9 cellular contexts compared by ENCODE assay signal in the genomic region with DNA sequence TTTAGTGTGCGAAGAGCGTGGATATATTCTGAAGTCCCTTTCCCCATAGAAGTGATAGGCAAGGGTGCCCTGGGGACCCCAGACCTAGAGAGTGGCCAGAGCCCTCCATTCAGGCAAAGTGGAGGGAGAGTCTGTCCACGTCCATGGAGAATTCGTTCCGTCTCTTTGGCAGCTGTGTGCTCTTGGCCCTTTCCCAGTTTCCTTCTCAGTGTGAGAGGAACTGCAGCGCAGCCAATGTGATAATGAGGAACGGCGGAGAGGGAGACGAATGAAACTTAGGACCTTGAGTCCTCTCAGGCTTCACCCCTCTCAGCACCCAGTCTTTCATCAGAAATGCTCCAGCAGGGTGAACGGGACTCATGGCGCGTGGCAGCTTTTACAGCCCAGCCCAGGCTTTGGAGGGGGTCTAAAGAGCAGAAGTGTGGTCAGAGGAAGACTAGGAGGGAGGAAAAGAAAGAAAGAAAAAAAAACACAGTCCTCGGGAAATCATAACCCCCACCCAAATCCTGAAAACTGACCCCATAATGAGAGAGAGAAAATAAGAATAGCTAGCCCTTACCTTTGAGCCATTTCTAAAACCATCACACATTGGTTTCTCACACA.
DNase-seq lines count a peak whose midpoint lies in the region; ATAC-seq, FAIRE-seq and TF ChIP-seq lines count a peak whose summit lies in the region.
"Had no signal": no experiment of that assay in that cellular context is flagged by ENCODE, and none has a peak within 500 bp of the region (broad histone marks: within the 10 kb centered on the region; RNA-seq: fewer than 3 reads in every experiment).

No MANE protein-coding gene starts in this region.

- peak overlapping the region; percentile 45; the same call in 1 of the 3 replicates for H2BK15ac ChIP-seq in IMR-90 (ENCODE audit: low read depth, low read length)

- no peak for TF ChIP-seq POLR2A in IMR-90 (IDR thresholded peaks at IDR 0.05; ENCODE audit: low read depth, low read length)

- in situ Hi-C loops in IMR-90 (cut with MboI; ENCODE audit: low sequenced_read_pairs), result loop anchor here (10.0 kb wide), 1 partner anchor 63 kb away; no protein-coding TSS in a partner anchor

- peak overlapping the region; percentile 93 for H3K18ac ChIP-seq in IMR-90 (ENCODE audit: low read depth, low read length)

- H3K23ac ChIP-seq in IMR-90 (ENCODE audit: low read depth, low read length), result 0 out of 2 replicates have a peak overlapping the region, but pooled peaks have one; percentile 51

- H3K27me3 ChIP-seq in IMR-90 (ENCODE audit: control insufficient read depth, insufficient read depth, low read length), result no peaks in the 10 kb centered on the region
- H3K27me3 ChIP-seq in ascending aorta, result no peaks in the 10 kb centered on the region
- H3K27me3 ChIP-seq in skeletal muscle tissue (ENCODE audit: control insufficient read depth in 3 of 3, insufficient read depth in 3 of 3, low read length in 3 of 3), result no peaks in the 10 kb centered on the region

- H3K4me1 ChIP-seq in IMR-90 (ENCODE audit: control insufficient read depth, insufficient read depth, low read length) (peaks cover 23% of the 10 kb centered on the region), ascending aorta (peaks cover 24 to 38% of the 10 kb centered on the region in 2 donors), kidney (ENCODE audit: control insufficient read depth in 1 of 2, insufficient read depth in 1 of 2, low read depth in 1 of 2, low read length in 2 of 2) (peaks cover 20 to 28% of the 10 kb centered on the region in 2 donors), skeletal muscle tissue (ENCODE audit: control insufficient read depth in 3 of 3, insufficient read depth in 3 of 3, low read length in 3 of 3) (peaks cover 15 to 20% (median 17%) of the 10 kb centered on the region in 3 donors)

- H2AFZ ChIP-seq in IMR-90 (replicated peaks; ENCODE audit: low read length, poor library complexity), result peak overlapping the region; percentile 6

- H3K9me3 ChIP-seq in IMR-90 (ENCODE audit: control insufficient read depth, insufficient read depth, low read length) (no peaks in the 10 kb centered on the region), ascending aorta (no peaks in the 10 kb centered on the region), kidney (ENCODE audit: control insufficient read depth in 1 of 2, low read length in 2 of 2) (no peaks in the 10 kb centered on the region), skeletal muscle tissue (ENCODE audit: control insufficient read depth in 3 of 3, low read length in 3 of 3) (no peaks in the 10 kb centered on the region)

- peak overlapping the region; percentile 62; the same call in 1 of the 2 replicates for H3K14ac ChIP-seq in IMR-90 (replicated peaks; ENCODE audit: low read depth, low read length)

- peaks cover 12% of the 10 kb centered on the region for H3K9me1 ChIP-seq in IMR-90 (ENCODE audit: insufficient read depth, low read length)

- H2BK20ac ChIP-seq in IMR-90 (ENCODE audit: low read depth, low read length), result peak overlapping the region; percentile 80; the same call in 1 of the 2 replicates

- no peaks in the 10 kb centered on the region for H4K20me1 ChIP-seq in IMR-90 (ENCODE audit: insufficient read depth, low read length)

- H3K9ac ChIP-seq in IMR-90 (ENCODE audit: low read depth, low read length) (no peak overlapping the region), kidney (ENCODE audit: low read length in 2 of 2) (no peak overlapping the region), skeletal muscle tissue (ENCODE audit: low read depth in 1 of 3, low read length in 3 of 3) (peak overlapping the region; percentile 1 to 51 (median 48))

- DNase-seq in IMR-90, result no peak
- DNase-seq in ascending aorta (ENCODE audit: low spot score in 2 of 2), result peak in 1 of 2 donors; percentile 84
- DNase-seq in kidney, result peak; percentile 84
- DNase-seq in NCI-H2171 (lab: John Stamatoyannopoulos, UW), result no peak
- DNase-seq in NCI-H345 (lab: John Stamatoyannopoulos, UW), result no peak
- no peak for DNase-seq in HPDE6-E6E7 (ENCODE audit: extremely low spot score)
- no peak for DNase-seq in activated CD8-positive, alpha-beta memory T cell treated with anti-CD3 and anti-CD28 coated beads for 24 hours
- DNase-seq: NCI-H1694 treated with DMSO at 0.1 percent for 48 hours had no signal

- dilution Hi-C loops in IMR-90 (cut with HindIII; ENCODE audit: low sequenced_read_pairs, unreplicated experiment), result no loop called here

- peak overlapping the region; percentile 38 for H2BK5ac ChIP-seq in IMR-90 (ENCODE audit: low read depth, low read length, poor library complexity, severe bottlenecking)

- H3K4me2 ChIP-seq in IMR-90 (ENCODE audit: low read depth, low read length), result no peak overlapping the region

- H2AK9ac ChIP-seq in IMR-90 (replicated peaks; ENCODE audit: low read depth, low read length, poor library complexity), result no peak overlapping the region

- peak overlapping the region; percentile 71 for H3K4ac ChIP-seq in IMR-90 (ENCODE audit: low read depth, low read length)

- H3K56ac ChIP-seq in IMR-90 (ENCODE audit: extremely low read depth, insufficient read depth, low read length), result no peak overlapping the region

- no peak for TF ChIP-seq CTCF in IMR-90 (conservative IDR thresholded peaks at IDR 0.05; ENCODE audit: low read depth, low read length)
- TF ChIP-seq CTCF in ascending aorta (IDR thresholded peaks at IDR 0.05), result no peak
- TF ChIP-seq CTCF in kidney (IDR thresholded peaks at IDR 0.05; ENCODE audit: borderline replicate concordance, extremely low read depth, insufficient read depth), result no peak

- BruUV-seq in IMR-90 (replicated peaks; lab: Mats Ljungman, UMichigan), result no TSS peak

- H3K4me3 ChIP-seq in IMR-90 (ENCODE audit: insufficient read depth, low read depth, low read length), result no peak overlapping the region
- peak overlapping the region; percentile 32 to 54 for H3K4me3 ChIP-seq in ascending aorta
- peak overlapping the region; percentile 5 to 12 for H3K4me3 ChIP-seq in kidney (ENCODE audit: low read length in 2 of 2)
- H3K4me3 ChIP-seq in skeletal muscle tissue (ENCODE audit: low read length in 3 of 3), result peak overlapping the region; percentile 42 to 51 (median 44)

- FAIRE-seq in kidney (lab: Jason Lieb, UNC), result no peak

- CTCF ChIA-PET in IMR-90 (lab: Yijun Ruan, JAX), result no interaction called here

- 0 out of 4 replicates have a peak overlapping the region, but pooled peaks of 1 of the 2 experiments have one; percentile 37 for H4K8ac ChIP-seq in IMR-90 (ENCODE audit: low read depth in 2 of 2, low read length in 2 of 2)

- H2BK120ac ChIP-seq in IMR-90 (ENCODE audit: low read depth, low read length), result peak overlapping the region; percentile 38; the same call in 1 of the 2 replicates

- peak overlapping the region; percentile 54; the same call in 1 of the 2 replicates for H2AK5ac ChIP-seq in IMR-90 (ENCODE audit: low read depth, low read length)

- H3K36me3 ChIP-seq in IMR-90 (ENCODE audit: control insufficient read depth, insufficient read depth, low read length) (no peaks in the 10 kb centered on the region), ascending aorta (no peaks in the 10 kb centered on the region), kidney (ENCODE audit: control insufficient read depth in 1 of 2, insufficient read depth in 2 of 2, low read length in 2 of 2) (no peaks in the 10 kb centered on the region), skeletal muscle tissue (ENCODE audit: control insufficient read depth in 3 of 3, insufficient read depth in 3 of 3, low read length in 3 of 3) (no peaks in the 10 kb centered on the region)

- intact Hi-C loops in IMR-90 (cut with micrococcal nuclease), result loop anchor here (1.0 to 10.0 kb wide), 2 partner anchors 93 to 223 kb away; a partner anchor contains a TSS
- intact Hi-C loops in ascending aorta (cut with DNase I), result loop anchor here (2.0 to 5.0 kb wide), 3 partner anchors 19 to 131 kb away; no protein-coding TSS in a partner anchor
- intact Hi-C loops in kidney (cut with DNase I), result loop anchor here (10.0 kb wide), 1 partner anchor 113 kb away; no protein-coding TSS in a partner anchor

- peak overlapping the region; percentile 47; the same call in 1 of the 2 replicates for H4K91ac ChIP-seq in IMR-90 (ENCODE audit: insufficient read depth, low read depth, low read length)

- H4K5ac ChIP-seq in IMR-90 (ENCODE audit: low read depth, low read length), result peak overlapping the region; percentile 79

- H3K27ac ChIP-seq in IMR-90 (ENCODE audit: insufficient read depth, low read length) (peak overlapping the region; percentile 58; the same call in 1 of the 2 replicates), ascending aorta (peak overlapping the region; percentile 91 to 94), kidney (ENCODE audit: low read depth in 2 of 2, low read length in 2 of 2) (peak overlapping the region; percentile 60 to 82), skeletal muscle tissue (ENCODE audit: low read depth, low read length) (peak overlapping the region; percentile 45)

- 74% methylated on average over 4 of the region's 13 CpGs; no CpG with 5 or more reads in 1 of the 2 experiments for WGBS in IMR-90 (ENCODE audit: extremely low coverage in 2 of 2, insufficient read length in 1 of 2), 2 experiments

- no peak for TF ChIP-seq RAD21 in IMR-90 (IDR thresholded peaks at IDR 0.05; ENCODE audit: low read length)

- peaks cover 0 to 3% of the 10 kb centered on the region in 2 experiments; a peak in 1 of 4 replicates for H3K79me1 ChIP-seq in IMR-90 (ENCODE audit: low read depth in 1 of 2, low read length in 2 of 2)

- ATAC-seq in IMR-90 (ENCODE audit: low read depth), result no peak

- POLR2A ChIA-PET in IMR-90 (lab: Charles Lee; ENCODE audit: unreplicated experiment), result no interaction called here

TF ChIP-seq in IMR-90, 13 proteins besides CTCF, POLR2A, EP300 and RAD21 (continues in another document):
- TF ChIP-seq CEBPB (IDR thresholded peaks at IDR 0.05; ENCODE audit: low read depth, low read length), result no peak
- no peak for TF ChIP-seq SMC3 (IDR thresholded peaks at IDR 0.05; ENCODE audit: low read depth, low read length)
- TF ChIP-seq, protein P1, sequence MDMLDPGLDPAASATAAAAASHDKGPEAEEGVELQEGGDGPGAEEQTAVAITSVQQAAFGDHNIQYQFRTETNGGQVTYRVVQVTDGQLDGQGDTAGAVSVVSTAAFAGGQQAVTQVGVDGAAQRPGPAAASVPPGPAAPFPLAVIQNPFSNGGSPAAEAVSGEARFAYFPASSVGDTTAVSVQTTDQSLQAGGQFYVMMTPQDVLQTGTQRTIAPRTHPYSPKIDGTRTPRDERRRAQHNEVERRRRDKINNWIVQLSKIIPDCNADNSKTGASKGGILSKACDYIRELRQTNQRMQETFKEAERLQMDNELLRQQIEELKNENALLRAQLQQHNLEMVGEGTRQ (IDR thresholded peaks at IDR 0.05; ENCODE audit: low read depth, low read length), result no peak
- TF ChIP-seq MXI1 (IDR thresholded peaks at IDR 0.05; ENCODE audit: borderline replicate concordance, low read depth, low read length), result no peak
- no peak for TF ChIP-seq FOS (IDR thresholded peaks at IDR 0.05; ENCODE audit: low read depth, low read length)
- no peak for TF ChIP-seq MAFK (IDR thresholded peaks at IDR 0.05; ENCODE audit: low read depth, low read length)
- TF ChIP-seq BHLHE40 (IDR thresholded peaks at IDR 0.05; ENCODE audit: low read depth, low read length), result no peak

Comparison
In these comparisons a context has a peak if more than half of its experiments do, and no peak if none do; other contexts are left out.
1. H3K9ac ChIP-seq: peak in skeletal muscle tissue (3 of 3); none in IMR-90 (single experiment) and kidney (0 of 2).
2. Peak in every context shown above with its lines, with median percentiles within 50 percentile points of each other: H3K27ac ChIP-seq.